Comparison of ENCODE assay signal across 16 cellular contexts in genomic region chr10:104640339-104641149, GRCh38. TPM values are rescaled to one million over a fixed set of nuclear protein-coding genes. Genes with fewer than 3 reads are reported as not detected.
DNase-seq lines count a peak whose midpoint lies in the region; ATAC-seq and TF ChIP-seq lines count a peak whose summit lies in the region.
"Had no signal": no experiment of that assay in that cellular context is flagged by ENCODE, and none has a peak within 500 bp of the region (broad histone marks: within the 10 kb centered on the region; RNA-seq: fewer than 3 reads in every experiment).

No MANE protein-coding gene starts in this region.

- peaks cover 12% of the 10 kb centered on the region for H3K4me1 Mint-ChIP-seq in endothelial cell (ENCODE audit: unreplicated experiment)

- H3K9ac ChIP-seq in ES-I3 (ENCODE audit: low read depth, low read length), result peak overlapping the region; percentile 57
- no peak overlapping the region for H3K9ac ChIP-seq in HUES64 (ENCODE audit: low read depth, low read length)

- H3K4me3 ChIP-seq in HUES64 (ENCODE audit: low read length) (peak overlapping the region; percentile 69), neuron (ENCODE audit: low read length) (peak overlapping the region; percentile 29)
- H3K4me3 ChIP-seq: GM12878, MG63, mucosa of descending colon, SJSA1 had no signal

- no peak overlapping the region for H3K27ac ChIP-seq in HUES64 (ENCODE audit: low read depth, low read length)
- H3K27ac ChIP-seq: SJSA1 had no signal

- TF ChIP-seq CTCF in endothelial cell (IDR thresholded peaks at IDR 0.05; ENCODE audit: unreplicated experiment), result no peak

- no peak for ATAC-seq in HG02852 (IDR thresholded peaks at IDR 0.05; ENCODE audit: unreplicated experiment)
- ATAC-seq: activated CD4-positive, CD25-positive, alpha-beta regulatory T cell treated with anti-CD3 and anti-CD28 coated beads, Interleukin-2, amount 50 U/mL, for 24 hours; GM12878; mucosa of descending colon had no signal

- peak overlapping the region; percentile 78 for H3K4me3 Mint-ChIP-seq in endothelial cell (ENCODE audit: unreplicated experiment)
- H3K4me3 Mint-ChIP-seq: CD8-positive, alpha-beta memory T cell had no signal

- H3K36me3 ChIP-seq in ES-I3 (ENCODE audit: insufficient read depth, low read length) (no peaks in the 10 kb centered on the region), HUES64 (ENCODE audit: insufficient read depth, low read length) (no peaks in the 10 kb centered on the region), neuron (ENCODE audit: insufficient read depth, low read length) (no peaks in the 10 kb centered on the region)
- H3K36me3 ChIP-seq: MG63, SJSA1 had no signal

- H2AFZ ChIP-seq in neuron (ENCODE audit: low read depth, low read length), result peak overlapping the region; percentile 23

- peaks cover 43% of the 10 kb centered on the region for H3K27me3 Mint-ChIP-seq in endothelial cell (ENCODE audit: unreplicated experiment)

- H3K27me3 ChIP-seq in HUES64 (ENCODE audit: insufficient read depth, low read length) (peaks cover 90% of the 10 kb centered on the region), neuron (ENCODE audit: insufficient read depth, low read length) (peaks cover 74% of the 10 kb centered on the region)

- peak; percentile 31 for DNase-seq in endothelial cell (ENCODE audit: low spot score)
- DNase-seq in cerebellar nuclear complex (lab: John Stamatoyannopoulos, UW), result no peak
- no peak for DNase-seq in NCI-H510A (lab: John Stamatoyannopoulos, UW)
- DNase-seq: CD8-positive, alpha-beta memory T cell; MG63; mucosa of descending colon; NCI-H774; small intestine had no signal

- no peak overlapping the region for H3K27ac Mint-ChIP-seq in endothelial cell (ENCODE audit: unreplicated experiment)
- H3K27ac Mint-ChIP-seq: CD8-positive, alpha-beta memory T cell had no signal

- peaks cover 5% of the 10 kb centered on the region for H3K36me3 Mint-ChIP-seq in endothelial cell (ENCODE audit: low read depth, unreplicated experiment)

- WGBS in HUES64, result under 1% methylated on average over 75 of the region's 77 CpGs

- no peaks in the 10 kb centered on the region for H3K9me3 ChIP-seq in ES-I3 (ENCODE audit: control insufficient read depth, insufficient read depth, low read length)
- H3K9me3 ChIP-seq in HUES64 (ENCODE audit: insufficient read depth, low read depth, low read length), result no peaks in the 10 kb centered on the region
- no peaks in the 10 kb centered on the region for H3K9me3 ChIP-seq in neuron (ENCODE audit: low read length)
- H3K9me3 ChIP-seq: MG63, mucosa of descending colon, SJSA1 had no signal

- H3K4me1 ChIP-seq in ES-I3 (ENCODE audit: insufficient read depth, low read length), result no peaks in the 10 kb centered on the region
- no peaks in the 10 kb centered on the region for H3K4me1 ChIP-seq in HUES64 (ENCODE audit: insufficient read depth, low read length)
- H3K4me1 ChIP-seq in neuron (ENCODE audit: insufficient read depth, low read length), result peaks cover 6% of the 10 kb centered on the region
- H3K4me1 ChIP-seq: SJSA1 had no signal

- H3K9me3 Mint-ChIP-seq in endothelial cell (ENCODE audit: unreplicated experiment), result no peaks in the 10 kb centered on the region

RNA-seq across cellular contexts. Expression of gene SORCS3, which starts 0.5 kb away (rescaled TPM):
- polyA plus RNA-seq in HUES64 (2013, experiment 1 of 2), result 0.20 TPM
- polyA plus RNA-seq in HUES64 (2013, experiment 2 of 2), result 0.32 TPM
- not detected for total RNA-seq in endothelial cell (ENCODE audit: unreplicated experiment)
- total RNA-seq: CD8-positive, alpha-beta memory T cell; fibroblast of villous mesenchyme; GM12878; SJSA1 had no signal
- polyA plus RNA-seq: CD8-positive, alpha-beta memory T cell had no signal
